In the genomic region with DNA sequence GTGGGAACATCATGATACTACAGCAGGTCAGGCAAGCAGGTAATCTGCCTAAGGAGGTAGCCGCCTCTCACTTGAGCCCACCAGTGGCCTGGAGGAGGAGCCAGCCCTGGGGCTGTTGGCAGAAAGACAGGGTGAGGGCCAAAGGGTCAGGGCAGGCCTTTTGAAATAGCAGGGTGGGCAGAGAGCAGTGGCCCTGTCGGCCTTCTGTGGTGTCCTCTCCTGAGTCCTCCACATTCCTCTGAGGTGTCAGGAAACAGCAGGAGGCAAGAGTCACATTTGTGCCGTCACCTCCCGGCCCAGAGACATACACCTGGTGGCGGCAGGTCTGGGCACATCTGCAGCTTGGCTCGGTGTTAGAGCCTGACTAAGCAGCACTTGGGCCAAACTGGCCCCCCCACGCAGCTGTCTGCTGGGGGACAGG, we compare ENCODE assay signal across 15 cellular contexts. TPM values are rescaled to one million over a fixed set of nuclear protein-coding genes. Genes with fewer than 3 reads are reported as not detected.
A peak's percentile ranks its signal among the peaks of the same experiment; 100 is the strongest.
DNase-seq lines count a peak whose midpoint lies in the region; ATAC-seq and TF ChIP-seq lines count a peak whose summit lies in the region.
"Had no signal": no experiment of that assay in that cellular context is flagged by ENCODE, and none has a peak within 500 bp of the region (broad histone marks: within the 10 kb centered on the region; RNA-seq: fewer than 3 reads in every experiment).

No MANE protein-coding gene starts in this region.

- H3K4me3 ChIP-seq in GM23248 (no peak overlapping the region), stomach (no peak overlapping the region)

- ATAC-seq in esophagus mucosa (peak; percentile 83), GM21529 (IDR thresholded peaks at IDR 0.05; ENCODE audit: unreplicated experiment) (no peak), HG03196 (IDR thresholded peaks at IDR 0.05; ENCODE audit: unreplicated experiment) (no peak)

- TF ChIP-seq CTCF in progenitor cell of endocrine pancreas (IDR thresholded peaks at IDR 0.05; ENCODE audit: unreplicated experiment): no peak
- no peak for TF ChIP-seq CTCF in stomach (IDR thresholded peaks at IDR 0.05)

- no peaks in the 10 kb centered on the region for H3K9me2 ChIP-seq in GM23248 (ENCODE audit: insufficient read depth)

- intact Hi-C loops in stomach (cut with DNase I; ENCODE audit: low total_unique reads): no loop called here

- peak overlapping the region; percentile 68 for H3K4me2 ChIP-seq in GM23248 (ENCODE audit: unreplicated experiment)

- peaks cover 66% of the 10 kb centered on the region for H3K27me3 Mint-ChIP-seq in progenitor cell of endocrine pancreas

- H3K27me3 ChIP-seq in GM23248 (replicated peaks; ENCODE audit: insufficient read depth): no peaks in the 10 kb centered on the region
- H3K27me3 ChIP-seq in stomach: peaks cover 12 to 56% (median 29%) of the 10 kb centered on the region in 3 donors

- 78 to 85% methylated on average over 6 to 7 of the region's 7 CpGs for WGBS in GM23248 (ENCODE audit: low coverage in 1 of 2, low lambda C conversion rate in 2 of 2, missing lambda C conversion rate in 2 of 2), 2 experiments
- 71 to 81% (median 77%) methylated on average over 4 to 7 of the region's 7 CpGs for WGBS in stomach, 5 donors

- H3K36me3 ChIP-seq in GM23248 (ENCODE audit: low read depth) (no peaks in the 10 kb centered on the region), stomach (no peaks in the 10 kb centered on the region)
- H3K36me3 ChIP-seq: BE2C had no signal

- H3K27ac ChIP-seq in GM23248 (peak overlapping the region; percentile 84), stomach (no peak overlapping the region)

- no peaks in the 10 kb centered on the region for H3K36me3 Mint-ChIP-seq in progenitor cell of endocrine pancreas (ENCODE audit: insufficient read depth)

- peaks cover 72% of the 10 kb centered on the region for H3F3A ChIP-seq in GM23248 (ENCODE audit: insufficient read depth)

- no peak for TF ChIP-seq EP300 in stomach (IDR thresholded peaks at IDR 0.05)

- H3K9ac ChIP-seq in GM23248: peak overlapping the region; percentile 60

- H3K79me2 ChIP-seq in GM23248 (ENCODE audit: insufficient read depth): peaks cover 9% of the 10 kb centered on the region; the same call in 1 of the 2 replicates

- H3K9me3 Mint-ChIP-seq in progenitor cell of endocrine pancreas (ENCODE audit: low read depth): no peaks in the 10 kb centered on the region

- no peak for TF ChIP-seq POLR2A in stomach (IDR thresholded peaks at IDR 0.05)

- H3K4me3 Mint-ChIP-seq in progenitor cell of endocrine pancreas (ENCODE audit: low read depth): no peak overlapping the region

- no peaks in the 10 kb centered on the region for H4K20me1 ChIP-seq in GM23248 (ENCODE audit: insufficient read depth)

- H3K4me1 Mint-ChIP-seq in progenitor cell of endocrine pancreas (ENCODE audit: low read depth): peaks cover 1% of the 10 kb centered on the region

- peak overlapping the region; percentile 41 for H3K27ac Mint-ChIP-seq in progenitor cell of endocrine pancreas

- H3K9me3 ChIP-seq in GM23248 (ENCODE audit: low read depth) (no peaks in the 10 kb centered on the region), stomach (peaks cover 0 to 3% (median 0%) of the 10 kb centered on the region in 4 donors)
- H3K9me3 ChIP-seq: BE2C had no signal

- H2AFZ ChIP-seq in GM23248: no peak overlapping the region

- DNase-seq in GM23248 (peak; percentile 20), RPMI7951 (ENCODE audit: low read depth) (peak; percentile 39), progenitor cell of endocrine pancreas (ENCODE audit: low spot score, unreplicated experiment) (no peak), stomach (no peak), HUDEP-2 (lab: John Stamatoyannopoulos, UW; ENCODE audit: unreplicated experiment in 76 of 76) (no peak)
- DNase-seq: activated CD8-positive, alpha-beta memory T cell treated with anti-CD3 and anti-CD28 coated beads for 24 hours; activated gamma-delta T cell treated with Interleukin-2 at 50 U/mL for 16 hours; BE2C; DMS153; NK-92 treated with Interleukin-12 subunit alpha and Interleukin-12 subunit beta, amount 100 ng/mL, for 24 hours had no signal

- in situ Hi-C loops in GM23248 (cut with MboI): no loop called here

- H3K4me1 ChIP-seq in GM23248 (ENCODE audit: insufficient read depth) (peaks cover 70% of the 10 kb centered on the region), stomach (peaks cover 5 to 14% (median 9%) of the 10 kb centered on the region in 4 donors)
- H3K4me1 ChIP-seq: BE2C had no signal

RNA-seq across cellular contexts. Expression of gene BNC1, which starts 3.9 kb away (rescaled TPM):
- total RNA-seq in GM23248 (2014; rRNA removed; shearing (Covaris generic)): 7.5 and 8.7 TPM in 2 replicates
- polyA plus RNA-seq in GM23248 (2016; fragmentation: Nextera tagmentation; extraction: Ambion mirVana) (4.1 and 4.3 TPM in 2 replicates), stomach (1 to 10 TPM in 1 of 3 donors, under 1 TPM in 1, not detected in 1; 0.12 to 4.6 TPM)
- total RNA-seq in RPMI7951 (2014; rRNA removed; shearing (Covaris generic)): 6.6 and 8.8 TPM in 2 replicates
- total RNA-seq in esophagus mucosa (39.6 TPM), progenitor cell of endocrine pancreas (0.58 and 0.67 TPM in 2 replicates), stomach (under 1 TPM in 1 of 5 donors, not detected in 4; 0.55 TPM)
- total RNA-seq: HT-29, SK-MEL-5 had no signal

Comparison
In these comparisons a context has a peak if more than half of its experiments do, and no peak if none do; other contexts are left out.
1. DNase-seq: peak in GM23248 (single experiment) and RPMI7951 (single experiment); none in progenitor cell of endocrine pancreas (single experiment), stomach (single experiment) and HUDEP-2 (0 of 76).